ENCODE assay signal across 1 cellular context in genomic region chr19:4393947-4394590, GRCh38.
TF ChIP-seq lines count a peak whose summit lies in the region.

No MANE protein-coding gene starts in this region.

TF ChIP-seq in WTC11, 78 proteins besides CTCF, POLR2A, EP300 and RAD21 (continued from another document):
- TF ChIP-seq RORB (CRISPR knock-in tag; IDR thresholded peaks at IDR 0.05) (no peak), FOXK1 (CRISPR knock-in tag; IDR thresholded peaks at IDR 0.05) (no peak), USF2 (CRISPR knock-in tag; IDR thresholded peaks at IDR 0.05) (no peak), JUN (CRISPR knock-in tag; IDR thresholded peaks at IDR 0.05) (no peak), IRF2 (CRISPR knock-in tag; IDR thresholded peaks at IDR 0.05; ENCODE audit: borderline replicate concordance, low read depth) (no peak), CDX4 (CRISPR knock-in tag; IDR thresholded peaks at IDR 0.05; ENCODE audit: borderline replicate concordance) (no peak), ZNF281 (CRISPR knock-in tag; IDR thresholded peaks at IDR 0.05) (no peak), USF1 (CRISPR knock-in tag; IDR thresholded peaks at IDR 0.05) (no peak), NFYB (CRISPR knock-in tag; conservative IDR thresholded peaks at IDR 0.05; ENCODE audit: low read depth) (no peak), ETV6 (CRISPR knock-in tag; IDR thresholded peaks at IDR 0.05) (no peak), GTF2I (CRISPR knock-in tag; conservative IDR thresholded peaks at IDR 0.05) (no peak), ZBTB21 (CRISPR knock-in tag; IDR thresholded peaks at IDR 0.05; ENCODE audit: borderline replicate concordance) (no peak), SOX15 (CRISPR knock-in tag; IDR thresholded peaks at IDR 0.05) (no peak), CREM (CRISPR knock-in tag; IDR thresholded peaks at IDR 0.05) (no peak), SP1 (CRISPR knock-in tag; conservative IDR thresholded peaks at IDR 0.05) (no peak)
TF ChIP-seq in WTC11: peak in this region for 0.
